In the genomic region with DNA sequence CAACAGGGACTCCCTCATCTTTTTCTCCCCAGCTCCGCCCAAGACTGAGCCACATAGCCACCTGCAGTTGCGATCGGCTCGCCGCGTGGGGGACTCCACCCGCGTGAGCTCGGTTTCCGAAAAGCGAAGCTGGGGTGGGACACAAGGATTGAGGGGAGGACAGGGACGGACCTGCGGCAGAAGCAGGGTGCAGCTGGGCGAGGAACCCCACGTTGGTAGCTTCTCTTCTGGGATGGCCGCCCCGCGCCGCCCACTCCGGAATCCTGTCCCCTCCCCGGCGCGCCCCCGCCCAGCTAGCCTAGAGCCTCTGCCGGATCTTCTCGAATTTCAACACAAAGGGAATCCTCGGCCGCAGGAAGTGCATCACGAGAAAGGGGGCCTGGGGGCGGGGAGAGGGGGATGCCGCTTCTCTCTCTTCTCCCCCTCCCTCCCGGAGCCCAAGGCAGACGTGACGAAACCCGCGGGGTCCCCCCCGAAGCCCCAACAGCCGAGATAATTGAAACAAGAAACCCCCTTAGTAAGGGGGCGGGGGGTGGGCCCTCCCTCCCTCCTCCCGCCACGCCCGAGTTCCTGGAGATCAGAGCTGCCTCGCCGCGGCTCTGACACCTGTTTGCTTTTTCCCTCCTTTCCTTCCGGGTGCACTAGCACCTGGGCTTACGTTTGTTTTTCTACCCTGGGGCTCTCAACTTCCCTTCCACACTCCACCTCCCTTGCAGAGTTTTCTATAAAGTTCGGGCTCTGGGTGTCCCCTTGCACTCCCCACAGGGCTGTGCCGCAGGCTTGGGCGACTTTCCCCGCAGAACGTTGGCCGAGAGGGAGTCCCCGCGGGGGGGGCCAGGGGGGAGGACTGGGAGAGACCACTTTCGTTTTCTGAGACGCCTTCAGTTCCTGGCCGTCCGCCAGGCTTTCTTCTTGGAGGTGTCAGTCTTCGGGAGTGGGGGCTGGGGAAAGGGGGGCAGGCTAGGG, we compare ENCODE assay signal across 8 cellular contexts. TPM values are rescaled to one million over a fixed set of nuclear protein-coding genes. Genes with fewer than 3 reads are reported as not detected.
DNase-seq lines count a peak whose midpoint lies in the region; ATAC-seq and TF ChIP-seq lines count a peak whose summit lies in the region.

No MANE protein-coding gene starts in this region.

- DNase-seq in Caco-2 (peak; percentile 69 to 80), HuH-7 (ENCODE audit: low spot score) (peak; percentile 92), OCI-M1 (lab: John Stamatoyannopoulos, UW) (peak; percentile 67), activated T-helper 1 cell treated with Interleukin-2 at 50 U/mL for 16 hours (ENCODE audit: low read depth) (peak; percentile 16), fibroblast of gingiva (ENCODE audit: low read depth) (peak; percentile 6), myocyte (ENCODE audit: low read depth) (peak; percentile 37)
- DNase-seq in stimulated activated CD8-positive, alpha-beta memory T cell treated with anti-CD3 and anti-CD28 coated beads, Interleukin-7, amount 100 ng/mL, for 24 hours (ENCODE audit: low read depth): peak; percentile 29

- H3K9me3 Mint-ChIP-seq in Caco-2 (ENCODE audit: unreplicated experiment): no peaks in the 10 kb centered on the region

- CTCF ChIA-PET in Caco-2 (lab: Charles Lee): interaction anchor here (0.7 kb wide), 1 partner anchor 27 kb away, joined by 3 read pairs; no protein-coding TSS in a partner anchor

- peak; percentile 68 for ATAC-seq in GM21447 (IDR thresholded peaks at IDR 0.05; ENCODE audit: unreplicated experiment)

- H3K27me3 ChIP-seq in Caco-2 (replicated peaks; ENCODE audit: control insufficient read depth, insufficient read depth, low read length): no peaks in the 10 kb centered on the region

- no TSS peak for BruUV-seq in Caco-2 (replicated peaks; lab: Mats Ljungman, UMichigan)

- peak; percentile 25 to 53 for TF ChIP-seq CTCF in Caco-2 (IDR thresholded peaks at IDR 0.05; ENCODE audit: insufficient read depth in 1 of 2, low read depth in 1 of 2, low read length in 1 of 2, severe bottlenecking in 1 of 2, unreplicated experiment in 1 of 2)

- peak overlapping the region; percentile 78 for H3K27ac Mint-ChIP-seq in Caco-2 (ENCODE audit: unreplicated experiment)

- no peaks in the 10 kb centered on the region for H3K4me1 Mint-ChIP-seq in Caco-2 (ENCODE audit: low read depth, unreplicated experiment)

- H3K4me1 ChIP-seq in Caco-2: 0 out of 2 replicates have a peak, but pooled peaks cover 4% of the 10 kb centered on the region

- H3K9me3 ChIP-seq in Caco-2: no peaks in the 10 kb centered on the region

- intact Hi-C loops in Caco-2 (cut with micrococcal nuclease; ENCODE audit: unreplicated experiment): no loop called here

- H3K4me3 ChIP-seq in Caco-2 (ENCODE audit: low read depth, low read length): peak overlapping the region; percentile 61

- H3K36me3 Mint-ChIP-seq in Caco-2 (ENCODE audit: insufficient read depth, unreplicated experiment): no peaks in the 10 kb centered on the region

- no peaks in the 10 kb centered on the region for H3K36me3 ChIP-seq in Caco-2 (ENCODE audit: control insufficient read depth, insufficient read depth, low read length)

- POLR2A ChIA-PET in Caco-2 (lab: Charles Lee): no interaction called here

- H3K4me3 Mint-ChIP-seq in Caco-2 (ENCODE audit: unreplicated experiment): peak overlapping the region; percentile 87

- H3K27me3 Mint-ChIP-seq in Caco-2 (ENCODE audit: insufficient read depth, unreplicated experiment): peaks cover 21% of the 10 kb centered on the region

RNA-seq across cellular contexts. Expression of a gene that starts 1.3 kb away (rescaled TPM):
- 0.07 and 0.09 TPM in 2 replicates for total RNA-seq in Caco-2 (2022)
- total RNA-seq in myocyte: not detected in 2 replicates
- not detected for polyA plus RNA-seq in myocyte (2012)

Comparison
In these comparisons a context has a peak if more than half of its experiments do, and no peak if none do; other contexts are left out.
1. Peak in every context shown above with its lines: DNase-seq, ATAC-seq and H3K4me3 ChIP-seq.
2. DNase-seq: peak in every context shown above with its lines; median percentile 92 in HuH-7; 74 in Caco-2; 67 in OCI-M1; 37 in myocyte; 29 in stimulated activated CD8-positive, alpha-beta memory T cell treated with anti-CD3 and anti-CD28 coated beads, Interleukin-7, amount 100 ng/mL, for 24 hours; 16 in activated T-helper 1 cell treated with Interleukin-2 at 50 U/mL for 16 hours; 6 in fibroblast of gingiva.